In the genomic region with DNA sequence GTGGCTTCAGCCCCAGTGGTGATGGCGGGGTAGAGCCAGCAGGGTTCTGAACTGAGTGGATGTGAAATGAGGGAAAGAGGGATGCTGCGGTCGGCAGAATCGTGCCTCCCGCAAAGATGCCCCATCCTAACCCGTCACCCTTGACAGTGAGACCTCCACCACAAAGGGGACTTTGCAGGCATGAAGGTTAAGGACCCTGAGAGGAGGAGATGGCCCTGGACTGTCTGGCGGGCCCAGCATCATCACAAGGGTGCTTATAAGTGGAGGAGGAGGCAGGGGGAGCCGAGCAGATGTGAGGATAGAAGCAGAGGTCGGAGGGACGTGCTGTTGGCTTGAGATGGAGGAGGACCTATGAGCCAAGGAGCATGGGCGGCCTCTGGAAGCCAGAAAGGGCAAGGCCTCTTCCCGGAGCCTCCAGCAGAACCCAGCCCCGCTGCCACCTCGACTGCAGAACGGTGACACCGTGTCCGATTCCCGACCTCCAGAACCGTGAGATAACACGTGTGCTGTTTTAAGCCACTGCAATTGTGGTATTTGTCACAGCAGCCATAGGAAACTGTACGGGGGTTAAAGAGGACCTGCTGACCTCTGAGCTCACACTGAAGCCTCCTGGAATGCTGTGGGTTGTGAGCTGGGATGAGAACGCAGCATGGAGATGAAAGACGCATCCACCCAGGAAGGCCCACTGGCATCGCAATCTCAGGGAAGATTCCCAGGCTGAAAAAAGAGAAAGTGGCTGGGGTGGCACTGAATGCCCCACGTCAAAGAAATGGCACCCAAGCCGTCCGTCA, we compare ENCODE assay signal across 1 cellular context.
TF ChIP-seq lines count a peak whose summit lies in the region.

No MANE protein-coding gene starts in this region.

TF ChIP-seq in IMR-90, 13 proteins besides CTCF, POLR2A, EP300 and RAD21:
- no peak for TF ChIP-seq BHLHE40 (IDR thresholded peaks at IDR 0.05; ENCODE audit: low read depth, low read length)
- TF ChIP-seq RFX5 (IDR thresholded peaks at IDR 0.05; ENCODE audit: low read depth, low read length): no peak
- TF ChIP-seq SMC3 (IDR thresholded peaks at IDR 0.05; ENCODE audit: low read depth, low read length): no peak
- no peak for TF ChIP-seq MXI1 (IDR thresholded peaks at IDR 0.05; ENCODE audit: borderline replicate concordance, low read depth, low read length)
- TF ChIP-seq CEBPB (IDR thresholded peaks at IDR 0.05; ENCODE audit: low read depth, low read length): no peak
- no peak for TF ChIP-seq RCOR1 (IDR thresholded peaks at IDR 0.05; ENCODE audit: insufficient replicate concordance, low read length)
- TF ChIP-seq, protein P1, sequence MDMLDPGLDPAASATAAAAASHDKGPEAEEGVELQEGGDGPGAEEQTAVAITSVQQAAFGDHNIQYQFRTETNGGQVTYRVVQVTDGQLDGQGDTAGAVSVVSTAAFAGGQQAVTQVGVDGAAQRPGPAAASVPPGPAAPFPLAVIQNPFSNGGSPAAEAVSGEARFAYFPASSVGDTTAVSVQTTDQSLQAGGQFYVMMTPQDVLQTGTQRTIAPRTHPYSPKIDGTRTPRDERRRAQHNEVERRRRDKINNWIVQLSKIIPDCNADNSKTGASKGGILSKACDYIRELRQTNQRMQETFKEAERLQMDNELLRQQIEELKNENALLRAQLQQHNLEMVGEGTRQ (IDR thresholded peaks at IDR 0.05; ENCODE audit: low read depth, low read length): no peak
TF ChIP-seq in IMR-90: peak in this region for 0.
